Comparison of ENCODE assay signal across 8 cellular contexts in the genomic region with DNA sequence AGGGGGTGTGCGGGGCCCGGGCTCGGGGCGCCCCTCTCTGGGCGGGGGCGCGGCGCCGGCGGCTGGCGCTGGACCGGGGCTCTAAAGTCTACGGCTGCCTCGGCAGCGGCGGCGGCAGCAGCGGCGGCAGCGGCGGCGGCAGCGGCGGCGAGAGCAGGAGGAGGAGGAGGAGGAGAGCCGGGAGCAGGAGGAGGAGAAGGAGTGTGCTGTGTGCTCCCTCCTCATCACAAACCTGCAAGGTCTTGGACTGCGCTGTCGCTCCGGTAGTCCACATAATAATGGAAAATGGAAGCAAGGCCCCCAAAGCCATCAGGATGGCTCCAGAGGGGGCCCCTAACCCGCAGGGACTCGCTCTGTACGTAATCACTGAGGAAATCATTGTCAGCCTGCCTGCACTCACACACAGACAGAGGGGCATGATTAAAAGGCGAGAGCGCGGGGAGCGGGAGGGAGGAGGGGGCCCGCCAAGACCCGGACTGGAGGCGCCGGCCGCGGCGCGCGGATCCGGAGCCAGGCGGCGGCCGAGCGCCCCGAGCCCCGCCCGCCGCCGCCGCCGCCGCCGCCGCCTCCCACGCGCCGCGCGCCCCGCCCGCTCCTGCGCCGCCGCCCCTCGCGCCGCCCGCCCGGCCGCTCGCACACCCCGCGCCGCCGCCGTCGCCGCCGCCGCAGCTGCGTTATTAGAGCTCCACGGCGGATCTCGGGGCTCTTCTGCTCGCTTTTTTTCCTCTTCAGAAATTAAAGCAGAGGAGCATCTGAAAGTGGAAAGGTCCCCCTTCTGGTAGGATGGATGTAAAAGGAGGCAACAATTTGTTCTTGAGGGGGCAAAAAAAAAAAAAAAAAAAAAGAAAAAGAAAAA. TPM values are rescaled to one million over a fixed set of nuclear protein-coding genes. Genes with fewer than 3 reads are reported as not detected.
DNase-seq lines count a peak whose midpoint lies in the region; ATAC-seq and TF ChIP-seq lines count a peak whose summit lies in the region.

A gene (minus strand): TSS at position 394 of the 856 bp plus-strand sequence. CDS start 1,220 bp downstream, outside the sequence.

- peak in 8 of 12 donors; percentile 16 to 45 (median 30) for TF ChIP-seq CTCF in heart left ventricle (IDR thresholded peaks at IDR 0.05)
- peak; percentile 57 for TF ChIP-seq CTCF in osteocyte (IDR thresholded peaks at IDR 0.05)
- peak in 1 of 4 experiments; percentile 30 for TF ChIP-seq CTCF in uterus (IDR thresholded peaks at IDR 0.05)

- H3K9me3 ChIP-seq in SK-N-MC (ENCODE audit: low read depth, low read length): no peaks in the 10 kb centered on the region
- H3K9me3 ChIP-seq in heart left ventricle: no peaks in the 10 kb centered on the region
- no peaks in the 10 kb centered on the region for H3K9me3 ChIP-seq in uterus

- peak; percentile 83 to 93 (median 87) for ATAC-seq in heart left ventricle

- 0 to 1% (median 0%) methylated on average over 34 to 91 of the region's 91 CpGs for WGBS in heart left ventricle, 4 donors

- peak within 1 kb of the TSS; percentile 94 for H3K27ac Mint-ChIP-seq in osteocyte (ENCODE audit: unreplicated experiment)

- peaks cover 23% of the 10 kb centered on the region for H3K4me1 Mint-ChIP-seq in osteocyte (ENCODE audit: unreplicated experiment)

- H3K36me3 ChIP-seq in SK-N-MC (ENCODE audit: insufficient read depth, low read length) (no peaks in the 10 kb centered on the region), heart left ventricle (no peaks in the 10 kb centered on the region), uterus (no peaks in the 10 kb centered on the region)

- no peaks in the 10 kb centered on the region for H3K9me3 Mint-ChIP-seq in osteocyte (ENCODE audit: unreplicated experiment)

- POLR2A ChIA-PET in HEK293T (lab: Yijun Ruan, JAX): no interaction called here

- CTCF ChIA-PET in HEK293T (lab: Yijun Ruan, JAX): interaction anchor here (0.7 kb wide), 1 partner anchor 350 kb away, joined by 5 read pairs; no protein-coding TSS in a partner anchor

- intact Hi-C loops in heart left ventricle (cut with DNase I): loop anchor here in 8 of 10 donors (1.0 to 10.0 kb wide), 18 partner anchors 65 to 955 kb away; a partner anchor contains a TSS
- intact Hi-C loops in uterus (cut with DNase I; ENCODE audit: low total_unique reads): no loop called here

- H3K4me3 Mint-ChIP-seq in osteocyte (ENCODE audit: unreplicated experiment): peak within 1 kb of the TSS; percentile 91

- H3K27me3 Mint-ChIP-seq in osteocyte (ENCODE audit: unreplicated experiment): peaks cover 11% of the 10 kb centered on the region

- H3K4me3 ChIP-seq in SK-N-MC (peak within 1 kb of the TSS; percentile 80), heart left ventricle (peak within 1 kb of the TSS; percentile 52 to 89 (median 78)), uterus (peak within 1 kb of the TSS; percentile 55 to 60)

- TF ChIP-seq POLR2A in heart left ventricle (IDR thresholded peaks at IDR 0.05) (peak in 1 of 2 donors; percentile 68), uterus (IDR thresholded peaks at IDR 0.05) (peak; percentile 69 to 70)

- H3K27ac ChIP-seq in SK-N-MC (no peak within 1 kb of the TSS), heart left ventricle (peak within 1 kb of the TSS; percentile 80 to 95 (median 91)), uterus (peak within 1 kb of the TSS; percentile 95)

- in situ Hi-C loops in G401 (cut with HindIII; ENCODE audit: low sequenced_read_pairs): no loop called here

- DNase-seq in G401 (ENCODE audit: low spot score) (peak; percentile 95), HEK293T (ENCODE audit: extremely low spot score) (peak; percentile 86), MV-4-11 (lab: John Stamatoyannopoulos, UW) (peak; percentile 0), SK-N-MC (ENCODE audit: low read depth, low spot score) (no peak), anterior cingulate cortex (lab: John Stamatoyannopoulos, UW) (peak; percentile 19 to 90 (median 78)), heart left ventricle (peak; percentile 89 to 90 (median 90)), osteocyte (ENCODE audit: extremely low spot score, unreplicated experiment) (peak; percentile 94), uterus (peak; percentile 90 to 92)

- H3K4me1 ChIP-seq in heart left ventricle (peaks cover 0 to 24% (median 7%) of the 10 kb centered on the region in 12 donors), uterus (no peaks in the 10 kb centered on the region)

- H3K27me3 ChIP-seq in heart left ventricle: peaks cover 0 to 32% (median 0%) of the 10 kb centered on the region in 9 donors
- no peaks in the 10 kb centered on the region for H3K27me3 ChIP-seq in uterus

- no peak within 1 kb of the TSS for H3K9ac ChIP-seq in SK-N-MC (ENCODE audit: insufficient read length)

- no peaks in the 10 kb centered on the region for H3K36me3 Mint-ChIP-seq in osteocyte (ENCODE audit: unreplicated experiment)

TF ChIP-seq in HEK293T, 16 proteins besides CTCF, POLR2A, EP300 and RAD21:
- TF ChIP-seq FOXA1 (IDR thresholded peaks at IDR 0.05) (no peak), ZNF384 (IDR thresholded peaks at IDR 0.05) (peak; percentile 92), SUZ12 (IDR thresholded peaks at IDR 0.05) (no peak), L3MBTL2 (conservative IDR thresholded peaks at IDR 0.05) (no peak), ARNT (IDR thresholded peaks at IDR 0.05) (no peak), NFRKB (IDR thresholded peaks at IDR 0.05) (no peak), CTBP1 (IDR thresholded peaks at IDR 0.05; ENCODE audit: borderline replicate concordance) (no peak), FOXK2 (IDR thresholded peaks at IDR 0.05) (no peak), ELF4 (IDR thresholded peaks at IDR 0.05) (no peak), TARDBP (IDR thresholded peaks at IDR 0.05) (no peak), SP1 (IDR thresholded peaks at IDR 0.05) (no peak), LEF1 (IDR thresholded peaks at IDR 0.05; ENCODE audit: borderline replicate concordance) (no peak), BHLHE40 (IDR thresholded peaks at IDR 0.05; ENCODE audit: borderline replicate concordance) (no peak), FOXM1 (IDR thresholded peaks at IDR 0.05; ENCODE audit: borderline replicate concordance) (peak; percentile 51; the same call in 1 of the 2 replicates), HDGF (IDR thresholded peaks at IDR 0.05; ENCODE audit: borderline replicate concordance) (no peak)
- TF ChIP-seq, protein P1, sequence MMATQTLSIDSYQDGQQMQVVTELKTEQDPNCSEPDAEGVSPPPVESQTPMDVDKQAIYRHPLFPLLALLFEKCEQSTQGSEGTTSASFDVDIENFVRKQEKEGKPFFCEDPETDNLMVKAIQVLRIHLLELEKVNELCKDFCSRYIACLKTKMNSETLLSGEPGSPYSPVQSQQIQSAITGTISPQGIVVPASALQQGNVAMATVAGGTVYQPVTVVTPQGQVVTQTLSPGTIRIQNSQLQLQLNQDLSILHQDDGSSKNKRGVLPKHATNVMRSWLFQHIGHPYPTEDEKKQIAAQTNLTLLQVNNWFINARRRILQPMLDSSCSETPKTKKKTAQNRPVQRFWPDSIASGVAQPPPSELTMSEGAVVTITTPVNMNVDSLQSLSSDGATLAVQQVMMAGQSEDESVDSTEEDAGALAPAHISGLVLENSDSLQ (IDR thresholded peaks at IDR 0.05): peak; percentile 62

RNA-seq across cellular contexts. Expression of the gene that starts here (rescaled TPM):
- 29.4 and 87.6 TPM in 2 replicates for total RNA-seq in G401 (2014; rRNA removed; shearing (Covaris generic))
- 10 to 100 TPM; 12.2 to 24.4 (median 15.2) TPM for total RNA-seq in heart left ventricle
- 1 to 10 TPM; 1.5 to 6.4 TPM for polyA plus RNA-seq in heart left ventricle
- total RNA-seq in osteocyte: 52.2 and 57.1 TPM in 2 replicates
- total RNA-seq in uterus: 100 to 1,000 TPM in 1 of 4 donors, 10 to 100 TPM in 3; 47.4 to 116 (median 72.8) TPM
